Comparison of ENCODE assay signal across 9 cellular contexts in the genomic region with DNA sequence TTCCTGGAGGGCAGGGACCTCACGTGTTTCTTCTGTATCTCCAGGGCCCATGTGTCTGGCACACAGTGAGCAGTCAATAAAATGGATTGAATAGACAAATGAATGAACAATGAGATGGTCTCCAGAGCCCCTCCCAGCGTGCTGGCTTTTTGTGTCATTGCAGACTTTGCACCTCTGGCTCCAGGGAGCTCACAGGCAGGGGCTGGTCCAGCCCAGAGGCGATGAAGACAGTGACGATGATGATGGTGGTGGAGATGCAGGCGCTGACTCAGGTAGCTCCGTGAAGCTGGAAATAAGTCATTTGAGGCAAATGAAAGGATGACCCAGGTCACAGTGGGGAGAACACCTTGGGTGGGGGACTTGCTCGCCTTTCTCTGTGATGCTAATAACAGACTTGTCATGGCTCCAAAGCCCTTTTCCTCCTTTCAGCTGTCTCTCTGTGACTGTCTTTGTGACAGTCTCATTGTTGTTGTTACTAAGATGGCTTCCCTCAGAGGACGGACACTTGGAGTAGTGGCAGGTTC. TPM values are rescaled to one million over a fixed set of nuclear protein-coding genes. Genes with fewer than 3 reads are reported as not detected.
A peak's percentile ranks its signal among the peaks of the same experiment; 100 is the strongest.
DNase-seq lines count a peak whose midpoint lies in the region; ATAC-seq lines count a peak whose summit lies in the region.
"Had no signal": no experiment of that assay in that cellular context is flagged by ENCODE, and none has a peak within 500 bp of the region (broad histone marks: within the 10 kb centered on the region; RNA-seq: fewer than 3 reads in every experiment).

No MANE protein-coding gene starts in this region.

- H3K27me3 ChIP-seq in iPS DF 6.9 (ENCODE audit: control insufficient read depth, insufficient read depth, low read length) = no peaks in the 10 kb centered on the region

- no peak for ATAC-seq in stimulated activated effector memory CD8-positive, alpha-beta T cell treated with anti-CD3 and anti-CD28 coated beads, Interleukin-12 subunit alpha, Interleukin-12 subunit beta, amount 100 ng/mL, for 72 hours
- no peak for ATAC-seq in HG02885 (IDR thresholded peaks at IDR 0.05; ENCODE audit: poor library complexity, unreplicated experiment)

- H3K36me3 ChIP-seq in iPS DF 6.9 (ENCODE audit: control insufficient read depth, insufficient read depth, low read length) = no peaks in the 10 kb centered on the region

- peaks cover 12% of the 10 kb centered on the region for H3K4me1 ChIP-seq in iPS DF 6.9 (ENCODE audit: control insufficient read depth, insufficient read depth, low read length)

- WGBS in iPS DF 6.9 (ENCODE audit: insufficient coverage, insufficient read length) = no CpG with 5 or more reads among the region's 8 CpGs

- H3K4me1 Mint-ChIP-seq in stimulated activated effector memory CD8-positive, alpha-beta T cell treated with anti-CD3 and anti-CD28 coated beads, Interleukin-12 subunit alpha, Interleukin-12 subunit beta, amount 100 ng/mL, for 72 hours = peaks cover 10% of the 10 kb centered on the region

- no peaks in the 10 kb centered on the region for H3K36me3 Mint-ChIP-seq in stimulated activated effector memory CD8-positive, alpha-beta T cell treated with anti-CD3 and anti-CD28 coated beads, Interleukin-12 subunit alpha, Interleukin-12 subunit beta, amount 100 ng/mL, for 72 hours

- no peak overlapping the region for H3K27ac Mint-ChIP-seq in stimulated activated effector memory CD8-positive, alpha-beta T cell treated with anti-CD3 and anti-CD28 coated beads, Interleukin-12 subunit alpha, Interleukin-12 subunit beta, amount 100 ng/mL, for 72 hours

- H3K4me3 ChIP-seq in iPS DF 6.9 (ENCODE audit: low read length) = peak overlapping the region; percentile 23; the same call in 1 of the 2 replicates

- peak; percentile 35 for DNase-seq in NCI-H510A treated with DMSO at 0.1 percent for 48 hours (lab: John Stamatoyannopoulos, UW)
- DNase-seq in NCI-H510A (lab: John Stamatoyannopoulos, UW) = no peak
- peak; percentile 47 for DNase-seq in SK-N-DZ (ENCODE audit: low spot score)
- no peak for DNase-seq in iPS DF 6.9 (ENCODE audit: low read depth, low spot score)
- no peak for DNase-seq in stimulated activated effector memory CD8-positive, alpha-beta T cell treated with anti-CD3 and anti-CD28 coated beads, Interleukin-12 subunit alpha, Interleukin-12 subunit beta, amount 100 ng/mL, for 72 hours (ENCODE audit: low spot score in 2 of 2)
- DNase-seq in mesenteric fat pad (ENCODE audit: low spot score) = no peak
- DNase-seq in NCI-H2107 (lab: John Stamatoyannopoulos, UW) = no peak

- peak overlapping the region; percentile 74 for H3K4me3 Mint-ChIP-seq in stimulated activated effector memory CD8-positive, alpha-beta T cell treated with anti-CD3 and anti-CD28 coated beads, Interleukin-12 subunit alpha, Interleukin-12 subunit beta, amount 100 ng/mL, for 72 hours

- no peak overlapping the region for H3K27ac ChIP-seq in iPS DF 6.9 (ENCODE audit: low read length)

- H3K9me3 ChIP-seq in iPS DF 6.9 (ENCODE audit: control insufficient read depth, insufficient read depth, low read length) = no peaks in the 10 kb centered on the region

- no peaks in the 10 kb centered on the region for H3K9me3 Mint-ChIP-seq in stimulated activated effector memory CD8-positive, alpha-beta T cell treated with anti-CD3 and anti-CD28 coated beads, Interleukin-12 subunit alpha, Interleukin-12 subunit beta, amount 100 ng/mL, for 72 hours

RNA-seq across cellular contexts. Expression of a gene that starts 30.4 kb away (rescaled TPM):
- polyA plus RNA-seq in SK-N-DZ (2014; cell fraction: cytosol; rRNA removed) = 30.8 and 33.4 TPM in 2 replicates
- polyA plus RNA-seq in SK-N-DZ (2014; cell fraction: nucleus; rRNA removed) = 18.4 and 28.8 TPM in 2 replicates
- total RNA-seq in mesenteric fat pad = not detected
- total RNA-seq: aorta had no signal
- polyA plus RNA-seq: aorta had no signal

Comparison
In these comparisons a context has a peak if more than half of its experiments do, and no peak if none do; other contexts are left out.
1. DNase-seq: peak in NCI-H510A treated with DMSO at 0.1 percent for 48 hours (single experiment) and SK-N-DZ (single experiment); none in NCI-H510A (single experiment), iPS DF 6.9 (single experiment), stimulated activated effector memory CD8-positive, alpha-beta T cell treated with anti-CD3 and anti-CD28 coated beads, Interleukin-12 subunit alpha, Interleukin-12 subunit beta, amount 100 ng/mL, for 72 hours (0 of 2), mesenteric fat pad (single experiment) and NCI-H2107 (single experiment).